12 cellular contexts compared by ENCODE assay signal in genomic region chr9:98142182-98142924, GRCh38. TPM values are rescaled to one million over a fixed set of nuclear protein-coding genes. Genes with fewer than 3 reads are reported as not detected.
DNase-seq lines count a peak whose midpoint lies in the region; ATAC-seq, FAIRE-seq and TF ChIP-seq lines count a peak whose summit lies in the region.
"Had no signal": no experiment of that assay in that cellular context is flagged by ENCODE, and none has a peak within 500 bp of the region (broad histone marks: within the 10 kb centered on the region; RNA-seq: fewer than 3 reads in every experiment).

No MANE protein-coding gene starts in this region.

- no peak for TF ChIP-seq CTCF in osteoblast (IDR thresholded peaks at IDR 0.05; ENCODE audit: extremely low read depth, low read depth, low read length)

- FAIRE-seq in urothelium cell line (lab: Jason Lieb, UNC), result no peak

- no peaks in the 10 kb centered on the region for H3K79me2 ChIP-seq in osteoblast (ENCODE audit: insufficient read depth, low read length)

- H3K4me3 ChIP-seq in NT2/D1 (ENCODE audit: insufficient read length, low read depth), result no peak overlapping the region
- no peak overlapping the region for H3K4me3 ChIP-seq in osteoblast (ENCODE audit: insufficient read depth, low read length)

- H3K4me2 ChIP-seq in osteoblast (ENCODE audit: insufficient read depth, low read length), result no peak overlapping the region

- H3K9ac ChIP-seq in NT2/D1 (ENCODE audit: insufficient read length, low read depth), result peak overlapping the region; percentile 21

- no peaks in the 10 kb centered on the region for H4K20me1 ChIP-seq in osteoblast (ENCODE audit: insufficient read depth, low read length)

- peaks cover 20% of the 10 kb centered on the region for H3K36me3 ChIP-seq in NT2/D1 (ENCODE audit: insufficient read depth, insufficient read length, low read length)
- no peaks in the 10 kb centered on the region for H3K36me3 ChIP-seq in osteoblast (ENCODE audit: insufficient read depth, low read length)

- peak overlapping the region; percentile 65 for H2AFZ ChIP-seq in osteoblast (ENCODE audit: low read length)

- peak; percentile 65 for ATAC-seq in esophagus mucosa
- no peak for ATAC-seq in GM21717 (IDR thresholded peaks at IDR 0.05; ENCODE audit: unreplicated experiment)
- ATAC-seq: activated CD4-positive, alpha-beta T cell treated with anti-CD3 and anti-CD28 coated beads for 36 hours had no signal

- peaks cover 8% of the 10 kb centered on the region for H3K4me1 ChIP-seq in NT2/D1 (ENCODE audit: insufficient read depth, insufficient read length)
- no peaks in the 10 kb centered on the region for H3K4me1 ChIP-seq in osteoblast (ENCODE audit: insufficient read depth, low read length)

- H3K9me3 ChIP-seq in NT2/D1 (ENCODE audit: insufficient read depth, low read length), result no peaks in the 10 kb centered on the region
- H3K9me3 ChIP-seq in osteoblast (ENCODE audit: low read depth, low read length), result no peaks in the 10 kb centered on the region

- DNase-seq in Daoy (ENCODE audit: low read depth) (peak; percentile 82), NT2/D1 (ENCODE audit: low read depth, low spot score) (no peak), osteoblast (ENCODE audit: insufficient read length, low spot score, missing footprints) (peak; percentile 62), NCI-H2196 (lab: John Stamatoyannopoulos, UW; ENCODE audit: unreplicated experiment) (no peak), medulla oblongata (ENCODE audit: extremely low spot score) (no peak), urothelium cell line (ENCODE audit: low spot score) (no peak)
- DNase-seq: activated CD4-positive, alpha-beta T cell treated with anti-CD3 and anti-CD28 coated beads for 36 hours; activated naive CD4-positive, alpha-beta T cell treated with anti-CD3 and anti-CD28 coated beads, Interleukin-2, amount 50 U/mL, for 16 hours; naive B cell; stimulated activated CD8-positive, alpha-beta memory T cell treated with anti-CD3 and anti-CD28 coated beads, Interleukin-4, amount 100 ng/mL, for 48 hours had no signal

- H3K27me3 ChIP-seq in NT2/D1 (ENCODE audit: insufficient read depth, insufficient read length), result no peaks in the 10 kb centered on the region
- H3K27me3 ChIP-seq in osteoblast (ENCODE audit: insufficient read depth, low read length), result no peaks in the 10 kb centered on the region

- H3K27ac ChIP-seq in osteoblast (ENCODE audit: low read depth, low read length), result no peak overlapping the region

RNA-seq across cellular contexts. Expression of gene TRIM14, which starts 23.3 kb away (rescaled TPM):
- total RNA-seq in Daoy (2014; rRNA removed; shearing (Covaris generic)), result 6.6 and 9.2 TPM in 2 replicates
- 31.0 TPM for total RNA-seq in esophagus mucosa
- 0.59 and 1.1 TPM in 2 replicates for total RNA-seq in osteoblast

RNA-seq across cellular contexts. Expression of gene CORO2A, which starts 50.1 kb away (rescaled TPM):
- total RNA-seq in Daoy (2014; rRNA removed; shearing (Covaris generic)), result 1.8 and 2.1 TPM in 2 replicates
- total RNA-seq in esophagus mucosa (21.2 TPM), osteoblast (0.29 and 0.72 TPM in 2 replicates)

Comparison
In these comparisons a context has a peak if more than half of its experiments do, and no peak if none do; other contexts are left out.
1. DNase-seq: peak in Daoy (single experiment) and osteoblast (single experiment); none in NT2/D1 (single experiment), NCI-H2196 (single experiment), medulla oblongata (single experiment) and urothelium cell line (single experiment).